ENCODE assay signal across 8 cellular contexts in genomic region chr1:22025368-22026154, GRCh38.
DNase-seq lines count a peak whose midpoint lies in the region; ATAC-seq and TF ChIP-seq lines count a peak whose summit lies in the region.

No MANE protein-coding gene starts in this region.

- H3K27ac ChIP-seq in caudate nucleus (ENCODE audit: low read depth, low read length) = peak overlapping the region; percentile 87

- TF ChIP-seq CTCF in AG09309 (IDR thresholded peaks at IDR 0.05; ENCODE audit: control insufficient read depth, insufficient read depth, low read depth, low read length, missing control alignments) = no peak

- peak overlapping the region; percentile 84 for H3K4me3 ChIP-seq in AG09309 (ENCODE audit: control insufficient read depth, low read depth, low read length)

- ATAC-seq in GM19035 (IDR thresholded peaks at IDR 0.05; ENCODE audit: unreplicated experiment) (peak; percentile 76), HG03280 (IDR thresholded peaks at IDR 0.05; ENCODE audit: unreplicated experiment) (peak; percentile 71)

- DNase-seq in AG09309 (ENCODE audit: low read depth) (no peak), NCI-H345 treated with DMSO at 0.1 percent for 48 hours (lab: John Stamatoyannopoulos, UW; ENCODE audit: unreplicated experiment) (peak; percentile 87), caudate nucleus (lab: John Stamatoyannopoulos, UW) (peak in 60 of 61 donors; percentile 31 to 95 (median 80)), islet precursor cell (peak; percentile 95)
- DNase-seq in activated CD4-positive, CD25-positive, alpha-beta regulatory T cell (lab: John Stamatoyannopoulos, UW) = peak; percentile 66 to 77 (median 74)
- DNase-seq in stimulated activated CD4-positive, alpha-beta T cell treated with anti-CD3 and anti-CD28 coated beads, Interleukin-12 subunit alpha, Interleukin-12 subunit beta, amount 100 ng/mL, for 24 hours (ENCODE audit: low read depth in 2 of 2) = peak; percentile 78 to 85
